11 cellular contexts compared by ENCODE assay signal in genomic region chr17:41338961-41339485, GRCh38. TPM values are rescaled to one million over a fixed set of nuclear protein-coding genes. Genes with fewer than 3 reads are reported as not detected.
DNase-seq lines count a peak whose midpoint lies in the region; ATAC-seq and TF ChIP-seq lines count a peak whose summit lies in the region.
"Had no signal": no experiment of that assay in that cellular context is flagged by ENCODE, and none has a peak within 500 bp of the region (broad histone marks: within the 10 kb centered on the region; RNA-seq: fewer than 3 reads in every experiment).

No MANE protein-coding gene starts in this region.

- DNase-seq in AG09319 (ENCODE audit: extremely low read depth, low read depth) (peak; percentile 28), T-helper 22 cell (ENCODE audit: low read depth) (peak; percentile 50), fibroblast of villous mesenchyme (ENCODE audit: low read depth) (peak; percentile 81), NCI-H524 (lab: John Stamatoyannopoulos, UW) (no peak), Right ventricle myocardium superior (no peak)
- DNase-seq: SK-N-SH had no signal

- peak; percentile 35 for ATAC-seq in GM18870 (IDR thresholded peaks at IDR 0.05; ENCODE audit: unreplicated experiment)
- no peak for ATAC-seq in HG03457 (IDR thresholded peaks at IDR 0.05; ENCODE audit: unreplicated experiment)
- ATAC-seq in HG02678 (IDR thresholded peaks at IDR 0.05; ENCODE audit: unreplicated experiment): no peak
- ATAC-seq in Right ventricle myocardium superior (ENCODE audit: poor library complexity): no peak

- H3K4me3 ChIP-seq in fibroblast of villous mesenchyme (ENCODE audit: low read depth, low read length): no peak overlapping the region
- H3K4me3 ChIP-seq: HAP-1 had no signal

- intact Hi-C loops in Right ventricle myocardium superior (cut with DNase I): no loop called here

- no peak for TF ChIP-seq CTCF in AG09319 (IDR thresholded peaks at IDR 0.05; ENCODE audit: low read depth, low read length)
- TF ChIP-seq CTCF in fibroblast of villous mesenchyme (IDR thresholded peaks at IDR 0.05; ENCODE audit: insufficient read depth, low read depth, low read length): no peak

RNA-seq across cellular contexts. Expression of gene KRT33A, which starts 11.6 kb away (rescaled TPM):
- total RNA-seq in fibroblast of villous mesenchyme (not detected in 2 replicates), Right ventricle myocardium superior (not detected)
- total RNA-seq: G401 had no signal

RNA-seq across cellular contexts. Expression of gene KRTAP17-1, which starts 23.5 kb away (rescaled TPM):
- total RNA-seq in fibroblast of villous mesenchyme (not detected in 2 replicates), Right ventricle myocardium superior (not detected)
- total RNA-seq: G401 had no signal

RNA-seq across cellular contexts. Expression of gene KRTAP16-1, which starts 29.9 kb away (rescaled TPM):
- total RNA-seq in fibroblast of villous mesenchyme (not detected in 2 replicates), Right ventricle myocardium superior (not detected)
- total RNA-seq: G401 had no signal

RNA-seq across cellular contexts. Expression of gene KRT33B, which starts 30.6 kb away (rescaled TPM):
- total RNA-seq in fibroblast of villous mesenchyme (under 0.01 and 0.32 TPM in 2 replicates), Right ventricle myocardium superior (not detected)
- total RNA-seq: G401 had no signal

RNA-seq across cellular contexts. Expression of gene KRTAP29-1, which starts 36.4 kb away (rescaled TPM):
- total RNA-seq in fibroblast of villous mesenchyme: not detected in 2 replicates
- not detected for total RNA-seq in Right ventricle myocardium superior
- total RNA-seq: G401 had no signal

Comparison
In these comparisons a context has a peak if more than half of its experiments do, and no peak if none do; other contexts are left out.
1. DNase-seq: peak in AG09319 (single experiment), T-helper 22 cell (single experiment) and fibroblast of villous mesenchyme (single experiment); none in NCI-H524 (0 of 2) and Right ventricle myocardium superior (single experiment).